In genomic region chr3:89679686-89680085, GRCh38 we compare ENCODE assay signal across 34 cellular contexts.
"Had no signal": no experiment of that assay in that cellular context is flagged by ENCODE, and none has a peak within 500 bp of the region (broad histone marks: within the 10 kb centered on the region; RNA-seq: fewer than 3 reads in every experiment).

No MANE protein-coding gene starts in this region.

- DNase-seq: activated effector memory CD4-positive, alpha-beta T cell treated with anti-CD3 and anti-CD28 coated beads, Interleukin-2, amount 50 U/mL, for 16 hours; activated effector memory CD4-positive, alpha-beta T cell treated with Interleukin-2 at 50 U/mL for 16 hours; activated gamma-delta T cell; activated gamma-delta T cell treated with Interleukin-2 at 50 U/mL for 16 hours; activated naive CD4-positive, alpha-beta T cell; activated naive CD4-positive, alpha-beta T cell treated with anti-CD3 and anti-CD28 coated beads for 36 hours; activated naive CD4-positive, alpha-beta T cell treated with anti-CD3 and anti-CD28 coated beads, Interleukin-2, amount 10 ng/mL, durations not matched to agents 7 days and 5 days; activated naive CD4-positive, alpha-beta T cell treated with anti-CD3 and anti-CD28 coated beads, Interleukin-2, amount 50 U/mL, for 16 hours; activated naive CD4-positive, alpha-beta T cell treated with Interleukin-2 at 50 U/mL for 16 hours; activated naive CD8-positive, alpha-beta T cell treated with anti-CD3 and anti-CD28 coated beads for 36 hours; activated naive CD8-positive, alpha-beta T cell treated with anti-CD3 and anti-CD28 coated beads, Interleukin-2, amount 10 ng/mL, durations not matched to agents 7 days and 5 days; activated naive CD8-positive, alpha-beta T cell treated with anti-CD3 and anti-CD28 coated beads, Interleukin-2, amount 50 U/mL, for 24 hours; activated T-cell treated with anti-CD3 and anti-CD28 coated beads, Interleukin-2, amount 50 U/mL, for 1 hour; activated T-cell treated with anti-CD3 and anti-CD28 coated beads, Interleukin-2, amount 50 U/mL, for 24 hours; activated T-cell treated with anti-CD3 and anti-CD28 coated beads, Interleukin-2, amount 50 U/mL, for 4 hours; activated T-cell treated with anti-CD3 and anti-CD28 coated beads, Interleukin-2, amount 50 U/mL, for 48 hours; activated T-cell treated with anti-CD3 and anti-CD28 coated beads, Interleukin-2, amount 50 U/mL, for 72 hours; adrenal gland; amniotic stem cell; amygdala; anterior cingulate cortex; aorta; body of pancreas; brain microvascular endothelial cell; caudate nucleus; central memory CD4-positive, alpha-beta T cell; cerebellar nuclear complex had no signal

- H3K4me1 ChIP-seq: adrenal gland, ascending aorta, body of pancreas, breast epithelium had no signal

- H3K9me3 ChIP-seq: adrenal gland, ascending aorta, body of pancreas, breast epithelium had no signal

- ATAC-seq: activated naive CD4-positive, alpha-beta T cell treated with anti-CD3 and anti-CD28 coated beads, Interleukin-2, amount 50 U/mL, for 72 hours; activated naive CD8-positive, alpha-beta T cell treated with anti-CD3 and anti-CD28 coated beads, Interleukin-2, amount 50 U/mL, for 24 hours; activated T-cell treated with anti-CD3 and anti-CD28 coated beads, Interleukin-2, amount 50 U/mL, for 4 hours; activated T-cell treated with anti-CD3 and anti-CD28 coated beads, Interleukin-2, amount 50 U/mL, for 72 hours; activated T-helper 17 cell treated with anti-CD3 and anti-CD28 coated beads, Interleukin-2, amount 50 U/mL, for 72 hours; body of pancreas had no signal

- H3K27ac ChIP-seq: adrenal gland, ascending aorta, body of pancreas, brain microvascular endothelial cell, breast epithelium, cardiac muscle cell had no signal

- H3K36me3 ChIP-seq: adrenal gland, ascending aorta, brain microvascular endothelial cell, breast epithelium, cardiac muscle cell had no signal

- H3K27me3 ChIP-seq: adrenal gland, ascending aorta, body of pancreas, brain microvascular endothelial cell, breast epithelium, cardiac muscle cell had no signal

- H3K4me3 ChIP-seq: adrenal gland, ascending aorta, body of pancreas, breast epithelium, cardiac muscle cell had no signal

- FAIRE-seq: astrocyte, bronchial epithelial cell had no signal
